Comparison of ENCODE assay signal across 1 cellular context in the genomic region with DNA sequence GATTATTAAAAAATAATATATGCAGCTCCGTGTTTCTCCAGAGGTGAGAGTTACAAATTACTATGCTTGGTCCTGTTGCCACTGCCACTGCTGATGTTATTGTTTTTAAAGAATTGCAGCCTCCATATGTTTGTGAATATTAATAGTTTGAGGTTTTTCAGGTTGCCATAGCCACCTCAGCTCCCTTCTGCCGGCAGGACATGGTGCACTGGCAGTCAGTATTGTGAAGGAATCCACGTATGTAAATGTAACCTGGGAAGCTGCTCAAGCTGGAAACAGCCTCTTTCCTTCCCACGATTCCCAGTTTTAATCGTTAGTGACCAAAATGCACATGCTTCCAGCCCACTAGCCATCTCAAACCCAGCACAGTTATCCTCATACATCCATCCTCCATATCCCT.
TF ChIP-seq lines count a peak whose summit lies in the region.

No MANE protein-coding gene starts in this region.

TF ChIP-seq in GM23338, 12 proteins besides CTCF, POLR2A, EP300 and RAD21 (continued from another document):
- TF ChIP-seq ETS1 (IDR thresholded peaks at IDR 0.05) (no peak), REST (IDR thresholded peaks at IDR 0.05; ENCODE audit: unreplicated experiment) (no peak)
